8 cellular contexts compared by ENCODE assay signal in genomic region chr11:119481021-119481666, GRCh38. TPM values are rescaled to one million over a fixed set of nuclear protein-coding genes. Genes with fewer than 3 reads are reported as not detected.
DNase-seq lines count a peak whose midpoint lies in the region; ATAC-seq and TF ChIP-seq lines count a peak whose summit lies in the region.

No MANE protein-coding gene starts in this region.

- no peaks in the 10 kb centered on the region for H3K4me1 ChIP-seq in DND-41 (ENCODE audit: insufficient read depth, low read length)

- no peaks in the 10 kb centered on the region for H3K9me3 Mint-ChIP-seq in activated CD4-positive, alpha-beta T cell treated with anti-CD3 and anti-CD28 coated beads for 36 hours (ENCODE audit: low read depth)
- no peaks in the 10 kb centered on the region for H3K9me3 Mint-ChIP-seq in chondrocyte (ENCODE audit: low read depth)

- no peaks in the 10 kb centered on the region for H3K36me3 ChIP-seq in DND-41 (ENCODE audit: insufficient read depth, low read length)

- POLR2A ChIA-PET in activated CD4-positive, alpha-beta T cell treated with anti-CD3 and anti-CD28 coated beads for 36 hours (lab: Charles Lee), result no interaction called here

- intact Hi-C loops in activated CD4-positive, alpha-beta T cell treated with anti-CD3 and anti-CD28 coated beads for 36 hours (cut with DNase I, micrococcal nuclease), result loop anchor here (1.0 to 5.0 kb wide), 6 partner anchors 53 to 627 kb away; partner anchors contain the start of gene NECTIN1 (in 1 of the 2)
- intact Hi-C loops in left colon (cut with DNase I, micrococcal nuclease), result loop anchor here in 1 of 2 donors (5.0 kb wide), 2 partner anchors 56 to 626 kb away; no protein-coding TSS in a partner anchor

- no peaks in the 10 kb centered on the region for H3K79me2 ChIP-seq in DND-41 (ENCODE audit: insufficient read depth, low read length)

- DNase-seq in DND-41, result peak; percentile 63
- DNase-seq in NCI-H345 (lab: John Stamatoyannopoulos, UW), result peak; percentile 85
- DNase-seq in activated CD4-positive, alpha-beta T cell treated with anti-CD3 and anti-CD28 coated beads for 36 hours, result peak; percentile 88
- DNase-seq in chondrocyte (ENCODE audit: low spot score), result no peak
- peak; percentile 64 to 81 for DNase-seq in left colon
- DNase-seq in stimulated activated CD4-positive, alpha-beta T cell treated with anti-CD3 and anti-CD28 coated beads, Interleukin-2, amount 100 ng/mL, for 48 hours, result peak; percentile 84 to 91

- H3K9ac ChIP-seq in DND-41 (ENCODE audit: low read depth, low read length), result no peak overlapping the region

- peaks cover 3% of the 10 kb centered on the region for H4K20me1 ChIP-seq in DND-41 (ENCODE audit: insufficient read depth, low read length)

- H3K4me2 ChIP-seq in DND-41 (ENCODE audit: insufficient read depth, low read length), result no peak overlapping the region

- ATAC-seq in DND-41 (ENCODE audit: insufficient read depth, low read depth) (peak; percentile 88), HG02884 (IDR thresholded peaks at IDR 0.05; ENCODE audit: unreplicated experiment) (peak; percentile 48), left colon (peak; percentile 94), HG03025 (IDR thresholded peaks at IDR 0.05; ENCODE audit: low FRiP score, unreplicated experiment) (no peak)
- peak; percentile 92 for ATAC-seq in activated CD4-positive, alpha-beta T cell treated with anti-CD3 and anti-CD28 coated beads for 36 hours

- no peaks in the 10 kb centered on the region for H3K27me3 ChIP-seq in DND-41 (ENCODE audit: insufficient read depth, low read length, poor library complexity)

- no peak overlapping the region for H3K4me3 ChIP-seq in DND-41 (ENCODE audit: low read depth in 1 of 2, low read length in 2 of 2)

- H3K36me3 Mint-ChIP-seq in activated CD4-positive, alpha-beta T cell treated with anti-CD3 and anti-CD28 coated beads for 36 hours (ENCODE audit: low read depth), result no peaks in the 10 kb centered on the region
- H3K36me3 Mint-ChIP-seq in chondrocyte (ENCODE audit: low read depth), result no peaks in the 10 kb centered on the region

- no peak overlapping the region for H3K4me3 Mint-ChIP-seq in activated CD4-positive, alpha-beta T cell treated with anti-CD3 and anti-CD28 coated beads for 36 hours
- H3K4me3 Mint-ChIP-seq in chondrocyte (ENCODE audit: unreplicated experiment), result no peak overlapping the region

- CTCF ChIA-PET in activated CD4-positive, alpha-beta T cell treated with anti-CD3 and anti-CD28 coated beads for 36 hours (lab: Charles Lee), result interaction anchor here (0.6 to 1.8 kb wide), 12 partner anchors 14 to 261 kb away, joined by 3 to 11 read pairs (median 4); partner anchors contain the start of gene NECTIN1

- no peaks in the 10 kb centered on the region for H3K9me3 ChIP-seq in DND-41 (ENCODE audit: insufficient read depth, low read length, severe bottlenecking)

- no peak overlapping the region for H2AFZ ChIP-seq in DND-41 (ENCODE audit: low read depth, low read length)

- H3K27me3 Mint-ChIP-seq in activated CD4-positive, alpha-beta T cell treated with anti-CD3 and anti-CD28 coated beads for 36 hours, result peaks cover 21% of the 10 kb centered on the region
- H3K27me3 Mint-ChIP-seq in chondrocyte (ENCODE audit: low read depth), result peaks cover 51% of the 10 kb centered on the region

- TF ChIP-seq CTCF in DND-41 (IDR thresholded peaks at IDR 0.05; ENCODE audit: borderline replicate concordance, extremely low read depth, low read length, poor library complexity, severe bottlenecking) (peak; percentile 90), chondrocyte (IDR thresholded peaks at IDR 0.05) (peak; percentile 99)

- H3K27ac Mint-ChIP-seq in activated CD4-positive, alpha-beta T cell treated with anti-CD3 and anti-CD28 coated beads for 36 hours, result no peak overlapping the region
- no peak overlapping the region for H3K27ac Mint-ChIP-seq in chondrocyte (ENCODE audit: unreplicated experiment)

- H3K27ac ChIP-seq in DND-41 (ENCODE audit: low read length), result no peak overlapping the region

- no peaks in the 10 kb centered on the region for H3K4me1 Mint-ChIP-seq in activated CD4-positive, alpha-beta T cell treated with anti-CD3 and anti-CD28 coated beads for 36 hours
- peaks cover 4% of the 10 kb centered on the region for H3K4me1 Mint-ChIP-seq in chondrocyte (ENCODE audit: low read depth)

RNA-seq across cellular contexts. Expression of gene THY1, which starts 58.2 kb away (rescaled TPM):
- under 1 TPM; 0.18 to 0.91 TPM for total RNA-seq in activated CD4-positive, alpha-beta T cell treated with anti-CD3 and anti-CD28 coated beads for 36 hours
- total RNA-seq in chondrocyte (198 to 219 TPM (median 215 TPM) in 3 replicates), left colon (1 to 10 TPM; 1.8 to 6.4 TPM)

Comparison
In these comparisons a context has a peak if more than half of its experiments do, and no peak if none do; other contexts are left out.
1. RNA of gene THY1, which starts 58.2 kb away (total RNA-seq): 198 to 219 TPM in chondrocyte; 1.8 to 6.4 TPM in left colon and 0.18 to 0.91 TPM in activated CD4-positive, alpha-beta T cell treated with anti-CD3 and anti-CD28 coated beads for 36 hours; every median in the first group is over 10 times any median in the second.